In genomic region chr2:20186078-20186854, GRCh38 we compare ENCODE assay signal across 8 cellular contexts. TPM values are rescaled to one million over a fixed set of nuclear protein-coding genes. Genes with fewer than 3 reads are reported as not detected.
DNase-seq lines count a peak whose midpoint lies in the region; ATAC-seq and TF ChIP-seq lines count a peak whose summit lies in the region.

No MANE protein-coding gene starts in this region.

- POLR2A ChIA-PET in RWPE1 (lab: Yijun Ruan, JAX; ENCODE audit: low non-redundant PET) (no interaction called here), HEK293T (lab: Yijun Ruan, JAX) (no interaction called here)

- H3K9me3 ChIP-seq in uterus = no peaks in the 10 kb centered on the region

- CTCF ChIA-PET in RWPE1 (lab: Yijun Ruan, JAX) (interaction anchor here (0.5 to 1.6 kb wide), 4 partner anchors 18 to 59 kb away, joined by 3 to 6 read pairs (median 4); partner anchors contain the start of gene SDC1), HEK293T (lab: Yijun Ruan, JAX) (no interaction called here)

- intact Hi-C loops in uterus (cut with DNase I; ENCODE audit: low total_unique reads) = no loop called here

- H3K27me3 ChIP-seq in uterus = no peaks in the 10 kb centered on the region

- peak overlapping the region; percentile 99 for H3K27ac ChIP-seq in RWPE1
- H3K27ac ChIP-seq in uterus = no peak overlapping the region

- DNase-seq in HCEC 1CT = peak; percentile 34
- no peak for DNase-seq in RWPE1 (ENCODE audit: low spot score)
- DNase-seq in iPS-NIHi7 (ENCODE audit: extremely low spot score) = peak; percentile 68
- peak; percentile 12 for DNase-seq in superior temporal gyrus (ENCODE audit: extremely low spot score)
- no peak for DNase-seq in HEK293T (ENCODE audit: extremely low spot score)
- no peak for DNase-seq in uterus
- no peak for DNase-seq in activated CD4-positive, CD25-positive, alpha-beta regulatory T cell treated with anti-CD3 and anti-CD28 coated beads, Interleukin-2, amount 50 U/mL, for 72 hours

- ATAC-seq in HG03521 (IDR thresholded peaks at IDR 0.05; ENCODE audit: unreplicated experiment) = no peak

- no peak for TF ChIP-seq POLR2A in uterus (IDR thresholded peaks at IDR 0.05)

- TF ChIP-seq CTCF in RWPE1 (conservative IDR thresholded peaks at IDR 0.05; ENCODE audit: low read depth) (no peak), uterus (IDR thresholded peaks at IDR 0.05) (no peak)

- no peak overlapping the region for H3K4me3 ChIP-seq in uterus

- no peaks in the 10 kb centered on the region for H3K36me3 ChIP-seq in uterus

- H3K4me1 ChIP-seq in uterus = no peaks in the 10 kb centered on the region

TF ChIP-seq in HEK293T, 16 proteins besides CTCF, POLR2A, EP300 and RAD21:
- TF ChIP-seq SP1 (IDR thresholded peaks at IDR 0.05) (no peak), HDGF (IDR thresholded peaks at IDR 0.05; ENCODE audit: borderline replicate concordance) (no peak), LEF1 (IDR thresholded peaks at IDR 0.05; ENCODE audit: borderline replicate concordance) (no peak), L3MBTL2 (conservative IDR thresholded peaks at IDR 0.05) (no peak), CTBP1 (IDR thresholded peaks at IDR 0.05; ENCODE audit: borderline replicate concordance) (no peak), TARDBP (IDR thresholded peaks at IDR 0.05) (no peak), FOXA1 (IDR thresholded peaks at IDR 0.05) (no peak), ELF4 (IDR thresholded peaks at IDR 0.05) (no peak), NFRKB (IDR thresholded peaks at IDR 0.05) (no peak), FOXK2 (IDR thresholded peaks at IDR 0.05) (no peak), ZNF384 (IDR thresholded peaks at IDR 0.05) (no peak), FOXM1 (IDR thresholded peaks at IDR 0.05; ENCODE audit: borderline replicate concordance) (no peak), ARNT (IDR thresholded peaks at IDR 0.05) (no peak), BHLHE40 (IDR thresholded peaks at IDR 0.05; ENCODE audit: borderline replicate concordance) (no peak), SUZ12 (IDR thresholded peaks at IDR 0.05) (no peak)
- TF ChIP-seq, protein P1, sequence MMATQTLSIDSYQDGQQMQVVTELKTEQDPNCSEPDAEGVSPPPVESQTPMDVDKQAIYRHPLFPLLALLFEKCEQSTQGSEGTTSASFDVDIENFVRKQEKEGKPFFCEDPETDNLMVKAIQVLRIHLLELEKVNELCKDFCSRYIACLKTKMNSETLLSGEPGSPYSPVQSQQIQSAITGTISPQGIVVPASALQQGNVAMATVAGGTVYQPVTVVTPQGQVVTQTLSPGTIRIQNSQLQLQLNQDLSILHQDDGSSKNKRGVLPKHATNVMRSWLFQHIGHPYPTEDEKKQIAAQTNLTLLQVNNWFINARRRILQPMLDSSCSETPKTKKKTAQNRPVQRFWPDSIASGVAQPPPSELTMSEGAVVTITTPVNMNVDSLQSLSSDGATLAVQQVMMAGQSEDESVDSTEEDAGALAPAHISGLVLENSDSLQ (IDR thresholded peaks at IDR 0.05) = no peak

RNA-seq across cellular contexts. Expression of gene SDC1, which starts 38.7 kb away (rescaled TPM):
- 10 to 100 TPM in 1 of 4 donors, 1 to 10 TPM in 1, under 1 TPM in 1, not detected in 1; 0.29 to 30.1 (median 3.0) TPM for total RNA-seq in uterus

Comparison
In these comparisons a context has a peak if more than half of its experiments do, and no peak if none do; other contexts are left out.
1. DNase-seq: peak in HCEC 1CT (single experiment), iPS-NIHi7 (single experiment) and superior temporal gyrus (single experiment); none in RWPE1 (single experiment), HEK293T (single experiment), uterus (0 of 2) and activated CD4-positive, CD25-positive, alpha-beta regulatory T cell treated with anti-CD3 and anti-CD28 coated beads, Interleukin-2, amount 50 U/mL, for 72 hours (single experiment).